Comparison of ENCODE assay signal across 9 cellular contexts in the genomic region with DNA sequence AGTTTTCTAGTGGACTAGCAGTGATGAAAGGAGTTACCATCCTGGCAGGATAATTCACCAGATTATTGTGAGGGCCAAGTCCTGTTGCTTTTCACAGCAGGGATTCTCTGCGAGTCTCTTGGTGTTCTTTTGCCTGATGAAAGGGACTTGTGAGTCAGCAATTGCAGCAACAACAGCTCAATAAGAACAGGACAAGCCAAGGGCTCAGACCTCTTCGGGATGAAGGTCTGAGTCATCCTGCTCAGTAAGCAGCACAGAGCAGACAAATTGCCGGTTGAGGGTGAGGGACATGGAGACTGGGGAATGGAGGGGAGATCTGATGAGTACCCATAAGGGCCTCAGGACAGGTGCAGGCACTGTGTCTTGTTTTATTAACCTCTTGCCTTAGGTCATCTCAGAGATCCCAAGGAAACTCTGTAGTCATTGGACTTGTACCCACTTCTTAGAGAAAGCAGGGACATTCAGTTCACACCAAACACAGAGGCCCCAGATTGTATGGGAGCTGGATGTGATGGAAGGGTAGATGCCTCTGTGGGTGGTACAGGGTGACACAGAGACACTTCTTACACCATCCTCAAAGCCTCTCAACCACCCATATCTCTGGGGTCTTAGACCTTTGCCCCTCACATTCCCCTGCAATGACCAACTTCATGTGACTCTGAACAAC.
DNase-seq lines count a peak whose midpoint lies in the region; ATAC-seq and TF ChIP-seq lines count a peak whose summit lies in the region.
"Had no signal": no experiment of that assay in that cellular context is flagged by ENCODE, and none has a peak within 500 bp of the region (broad histone marks: within the 10 kb centered on the region; RNA-seq: fewer than 3 reads in every experiment).

No MANE protein-coding gene starts in this region.

- H3K27me3 Mint-ChIP-seq in CD8-positive, alpha-beta T cell (ENCODE audit: low read depth), result peaks cover 3% of the 10 kb centered on the region

- POLR2A ChIA-PET in BJ (lab: Charles Lee), result interaction anchor here (0.6 kb wide), 1 partner anchor 52 kb away, joined by 3 read pairs; no protein-coding TSS in a partner anchor
- POLR2A ChIA-PET in CD8-positive, alpha-beta T cell (lab: Charles Lee), result no interaction called here

- H3K27ac Mint-ChIP-seq in CD8-positive, alpha-beta T cell, result no peak overlapping the region

- no peak for ATAC-seq in GM18502 (IDR thresholded peaks at IDR 0.05; ENCODE audit: poor library complexity, unreplicated experiment)
- no peak for ATAC-seq in CD8-positive, alpha-beta T cell

- intact Hi-C loops in CD8-positive, alpha-beta T cell (cut with DNase I, micrococcal nuclease), result loop anchor here in 1 of 2 experiments (10.0 kb wide), 1 partner anchor 173 kb away; no protein-coding TSS in a partner anchor

- no peak overlapping the region for H3K4me3 Mint-ChIP-seq in CD8-positive, alpha-beta T cell
- H3K4me3 Mint-ChIP-seq: central memory CD8-positive, alpha-beta T cell had no signal

- H3K36me3 ChIP-seq in BJ (ENCODE audit: control insufficient read depth, insufficient read depth, low read length) (no peaks in the 10 kb centered on the region), KOPT-K1 (ENCODE audit: insufficient read depth, low read length) (no peaks in the 10 kb centered on the region)
- H3K36me3 ChIP-seq in CD8-positive, alpha-beta T cell (ENCODE audit: insufficient read depth, low read length), result no peaks in the 10 kb centered on the region

- DNase-seq in BJ (ENCODE audit: low read depth) (peak; percentile 81), astrocyte of the hippocampus (ENCODE audit: low read depth, low spot score) (peak; percentile 95), lung microvascular endothelial cell (ENCODE audit: low read depth in 2 of 2) (peak; percentile 22 to 96), NCI-H1436 treated with DMSO at 0.1 percent for 48 hours (lab: John Stamatoyannopoulos, UW) (no peak), DMS79 treated with DMSO at 0.1 percent for 48 hours (lab: John Stamatoyannopoulos, UW) (no peak)
- DNase-seq in CD8-positive, alpha-beta T cell, result no peak

- CTCF ChIA-PET in BJ (lab: Yijun Ruan, JAX), result interaction anchor here (0.9 to 1.0 kb wide), 2 partner anchors 10 to 537 kb away, joined by 3 read pairs; no protein-coding TSS in a partner anchor
- CTCF ChIA-PET in CD8-positive, alpha-beta T cell (lab: Charles Lee), result no interaction called here

- H3K4me1 ChIP-seq in CD8-positive, alpha-beta T cell (ENCODE audit: insufficient read depth, low read length), result peaks cover 17% of the 10 kb centered on the region

- H3K4me1 Mint-ChIP-seq in CD8-positive, alpha-beta T cell (ENCODE audit: low read depth), result peaks cover 26% of the 10 kb centered on the region

- H3K9me3 ChIP-seq in KOPT-K1 (ENCODE audit: insufficient read depth, low read length, poor library complexity, severe bottlenecking), result no peaks in the 10 kb centered on the region
- no peaks in the 10 kb centered on the region for H3K9me3 ChIP-seq in CD8-positive, alpha-beta T cell (ENCODE audit: low read length)

- H3K4me3 ChIP-seq in BJ (ENCODE audit: low read depth, low read length), result no peak overlapping the region
- no peak overlapping the region for H3K4me3 ChIP-seq in CD8-positive, alpha-beta T cell (ENCODE audit: low read depth, low read length)

- peak overlapping the region; percentile 21 for H3K27ac ChIP-seq in KOPT-K1 (ENCODE audit: low read depth, low read length, poor library complexity, severe bottlenecking)
- no peak overlapping the region for H3K27ac ChIP-seq in CD8-positive, alpha-beta T cell (ENCODE audit: low read depth, low read length)

- no peak for TF ChIP-seq CTCF in BJ (IDR thresholded peaks at IDR 0.05; ENCODE audit: insufficient read depth, low read depth, low read length)
- no peak for TF ChIP-seq CTCF in CD8-positive, alpha-beta T cell (IDR thresholded peaks at IDR 0.05)

- H3K27me3 ChIP-seq in BJ (ENCODE audit: control insufficient read depth, insufficient read depth, low read length), result peaks cover 3% of the 10 kb centered on the region
- no peaks in the 10 kb centered on the region for H3K27me3 ChIP-seq in CD8-positive, alpha-beta T cell (ENCODE audit: insufficient read depth, low read length)

- no peaks in the 10 kb centered on the region for H3K36me3 Mint-ChIP-seq in CD8-positive, alpha-beta T cell

- no peaks in the 10 kb centered on the region for H3K9me3 Mint-ChIP-seq in CD8-positive, alpha-beta T cell
- H3K9me3 Mint-ChIP-seq: central memory CD8-positive, alpha-beta T cell had no signal

Comparison
In these comparisons a context has a peak if more than half of its experiments do, and no peak if none do; other contexts are left out.
1. DNase-seq: peak in BJ (single experiment), astrocyte of the hippocampus (single experiment) and lung microvascular endothelial cell (2 of 2); none in NCI-H1436 treated with DMSO at 0.1 percent for 48 hours (single experiment), CD8-positive, alpha-beta T cell (0 of 7) and DMS79 treated with DMSO at 0.1 percent for 48 hours (single experiment).